In genomic region chr17:59722623-59723022, GRCh38 we compare ENCODE assay signal across 1 cellular context.
TF ChIP-seq lines count a peak whose summit lies in the region.

No MANE protein-coding gene starts in this region.

TF ChIP-seq in K562, 482 proteins besides CTCF, POLR2A, EP300 and RAD21:
- TF ChIP-seq SLC30A9 (CRISPR knock-in tag; IDR thresholded peaks at IDR 0.05) (no peak), MYNN (IDR thresholded peaks at IDR 0.05) (no peak), MYNN (CRISPR knock-in tag; IDR thresholded peaks at IDR 0.05) (no peak), E2F8 (IDR thresholded peaks at IDR 0.05; ENCODE audit: low read depth, partially characterized antibody) (no peak), TCF7 (IDR thresholded peaks at IDR 0.05; ENCODE audit: borderline replicate concordance) (no peak), ZBTB49 (CRISPR knock-in tag; IDR thresholded peaks at IDR 0.05; ENCODE audit: borderline replicate concordance) (no peak), MEF2A (IDR thresholded peaks at IDR 0.05; ENCODE audit: control insufficient read depth, low read depth, low read length) (no peak), MNT (conservative IDR thresholded peaks at IDR 0.05) (no peak), IRF1 (CRISPR knock-in tag; IDR thresholded peaks at IDR 0.05; ENCODE audit: borderline replicate concordance) (no peak), ZMIZ1 (IDR thresholded peaks at IDR 0.05; ENCODE audit: low read depth in 2 of 2, low read length in 2 of 2) (no peak), ZNF224 (CRISPR knock-in tag; IDR thresholded peaks at IDR 0.05) (no peak), ZBTB33 (CRISPR knock-in tag; IDR thresholded peaks at IDR 0.05) (no peak), NRF1 (conservative IDR thresholded peaks at IDR 0.05 in 1 of 2, IDR thresholded peaks at IDR 0.05 in 1 of 2) (no peak), THRAP3 (IDR thresholded peaks at IDR 0.05; ENCODE audit: borderline replicate concordance) (no peak), ZNF316 (IDR thresholded peaks at IDR 0.05) (no peak), CREB3 (tag; conservative IDR thresholded peaks at IDR 0.05; ENCODE audit: low read depth) (no peak)
